In the genomic region with DNA sequence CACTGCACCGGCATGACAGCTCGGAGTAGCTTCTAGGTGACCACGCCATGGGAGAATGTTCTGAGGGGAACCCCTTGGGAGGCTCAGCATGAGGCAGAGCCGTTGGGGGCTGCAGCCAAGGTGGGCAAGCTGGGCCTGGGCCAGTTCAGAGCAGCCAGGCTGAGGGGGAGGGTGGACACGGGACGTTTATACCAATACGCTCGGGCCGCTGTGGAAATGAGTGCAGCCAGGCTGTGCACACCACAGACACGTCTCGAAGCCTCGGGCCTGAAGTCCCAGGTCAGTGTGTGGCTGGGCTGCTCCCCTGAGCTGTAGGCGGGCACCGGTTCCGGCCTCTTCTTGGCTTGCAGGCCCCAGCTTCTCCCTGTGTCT, we compare ENCODE assay signal across 15 cellular contexts.
"Had no signal": no experiment of that assay in that cellular context is flagged by ENCODE, and none has a peak within 500 bp of the region (broad histone marks: within the 10 kb centered on the region; RNA-seq: fewer than 3 reads in every experiment).

No MANE protein-coding gene starts in this region.

- FAIRE-seq: endometrium, pancreas had no signal

- H3K4me1 Mint-ChIP-seq: activated naive CD4-positive, alpha-beta T cell treated with anti-CD3 and anti-CD28 coated beads, Interleukin-2, amount 50 U/mL, for 24 hours; stimulated activated effector memory CD8-positive, alpha-beta T cell treated with anti-CD3 and anti-CD28 coated beads, Interleukin-12 subunit alpha, Interleukin-12 subunit beta, amount 100 ng/mL, for 72 hours had no signal

- H3K36me3 ChIP-seq: pancreas, tibial artery had no signal

- H3K4me3 Mint-ChIP-seq: activated CD4-positive, alpha-beta T cell treated with anti-CD3 and anti-CD28 coated beads, Interleukin-2, amount 10 ng/mL, durations not matched to agents 7 days and 5 days; activated CD8-positive, alpha-beta T cell treated with anti-CD3 and anti-CD28 coated beads, Interleukin-2, amount 10 ng/mL, durations not matched to agents 7 days and 5 days; activated naive CD4-positive, alpha-beta T cell treated with anti-CD3 and anti-CD28 coated beads, Interleukin-2, amount 50 U/mL, for 24 hours; brain; dendritic cell treated with granulocyte-macrophage colony-stimulating factor and Interleukin-4, amounts not matched to agents 40 ng/mL and 50 ng/mL, for 4 days; immature natural killer cell; nephron; stimulated activated effector memory CD8-positive, alpha-beta T cell treated with anti-CD3 and anti-CD28 coated beads, Interleukin-12 subunit alpha, Interleukin-12 subunit beta, amount 100 ng/mL, for 72 hours; stimulated activated naive CD8-positive, alpha-beta T cell treated with anti-CD3 and anti-CD28 coated beads, Interleukin-15, amount 100 ng/mL, for 72 hours had no signal

- H3K9me3 Mint-ChIP-seq: activated naive CD4-positive, alpha-beta T cell treated with anti-CD3 and anti-CD28 coated beads, Interleukin-2, amount 50 U/mL, for 24 hours; dendritic cell treated with granulocyte-macrophage colony-stimulating factor and Interleukin-4, amounts not matched to agents 40 ng/mL and 50 ng/mL, for 4 days; immature natural killer cell; nephron; stimulated activated effector memory CD8-positive, alpha-beta T cell treated with anti-CD3 and anti-CD28 coated beads, Interleukin-12 subunit alpha, Interleukin-12 subunit beta, amount 100 ng/mL, for 72 hours had no signal

- H3K27me3 ChIP-seq: pancreas had no signal

- H3K4me3 ChIP-seq: pancreas, psoas muscle, tibial artery had no signal

- H3K9me3 ChIP-seq: pancreas, psoas muscle, tibial artery had no signal

- H3K27ac Mint-ChIP-seq: activated CD4-positive, alpha-beta T cell treated with anti-CD3 and anti-CD28 coated beads, Interleukin-2, amount 10 ng/mL, durations not matched to agents 7 days and 5 days; activated CD8-positive, alpha-beta T cell treated with anti-CD3 and anti-CD28 coated beads, Interleukin-2, amount 10 ng/mL, durations not matched to agents 7 days and 5 days; activated naive CD4-positive, alpha-beta T cell treated with anti-CD3 and anti-CD28 coated beads, Interleukin-2, amount 50 U/mL, for 24 hours; immature natural killer cell; nephron; stimulated activated effector memory CD8-positive, alpha-beta T cell treated with anti-CD3 and anti-CD28 coated beads, Interleukin-12 subunit alpha, Interleukin-12 subunit beta, amount 100 ng/mL, for 72 hours; stimulated activated naive CD8-positive, alpha-beta T cell treated with anti-CD3 and anti-CD28 coated beads, Interleukin-15, amount 100 ng/mL, for 72 hours had no signal

- H3K4me1 ChIP-seq: foreskin keratinocyte, pancreas, psoas muscle had no signal

- H3K27me3 Mint-ChIP-seq: activated naive CD4-positive, alpha-beta T cell treated with anti-CD3 and anti-CD28 coated beads, Interleukin-2, amount 50 U/mL, for 24 hours; stimulated activated naive CD8-positive, alpha-beta T cell treated with anti-CD3 and anti-CD28 coated beads, Interleukin-15, amount 100 ng/mL, for 72 hours had no signal

- H3K27ac ChIP-seq: foreskin keratinocyte, psoas muscle, tibial artery, VCaP had no signal
